In the genomic region with DNA sequence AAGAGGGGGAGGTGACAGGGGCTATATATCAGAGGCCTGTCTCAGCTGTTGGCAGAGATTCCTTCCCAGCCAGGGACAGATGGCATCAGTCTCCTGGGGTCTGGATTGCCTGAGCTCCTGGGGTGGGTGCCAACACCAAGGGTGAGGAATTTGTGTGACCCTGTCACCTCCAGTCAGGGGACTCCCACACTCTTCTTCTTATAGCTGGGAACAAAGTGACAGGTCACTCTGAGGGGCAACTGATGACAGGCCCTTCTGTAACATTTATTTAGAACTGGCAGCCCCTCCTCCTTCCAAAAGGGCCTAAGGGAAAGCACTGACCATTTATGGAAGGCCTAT, we compare ENCODE assay signal across 16 cellular contexts. TPM values are rescaled to one million over a fixed set of nuclear protein-coding genes. Genes with fewer than 3 reads are reported as not detected.
DNase-seq lines count a peak whose midpoint lies in the region; ATAC-seq and TF ChIP-seq lines count a peak whose summit lies in the region.
"Had no signal": no experiment of that assay in that cellular context is flagged by ENCODE, and none has a peak within 500 bp of the region (broad histone marks: within the 10 kb centered on the region; RNA-seq: fewer than 3 reads in every experiment).

No MANE protein-coding gene starts in this region.

- H4K8ac ChIP-seq in mesenchymal stem cell (ENCODE audit: low read length) = no peak overlapping the region

- peak overlapping the region; percentile 1 for H2BK15ac ChIP-seq in mesenchymal stem cell (ENCODE audit: low read depth, poor library complexity, severe bottlenecking)

- no peak overlapping the region for H3K18ac ChIP-seq in mesenchymal stem cell (ENCODE audit: low read depth in 1 of 2, low read length in 2 of 2)

- H3K9ac ChIP-seq in mesenchymal stem cell (ENCODE audit: low read length) = no peak overlapping the region

- H3K27ac ChIP-seq in mesenchymal stem cell (ENCODE audit: low read length, poor library complexity, severe bottlenecking) (no peak overlapping the region), coronary artery (no peak overlapping the region)
- H3K27ac ChIP-seq: skin epidermis, stomach had no signal

- H3K27me3 ChIP-seq in mesenchymal stem cell (ENCODE audit: control insufficient read depth in 1 of 2, insufficient read depth in 1 of 2, low read length in 2 of 2) = no peaks in the 10 kb centered on the region
- H3K27me3 ChIP-seq: stomach had no signal

- no peak overlapping the region for H2AFZ ChIP-seq in mesenchymal stem cell (ENCODE audit: low read depth, low read length)

- ATAC-seq in mucosa of descending colon = no peak
- ATAC-seq: naive thymus-derived CD8-positive, alpha-beta T cell had no signal

- no peak overlapping the region for H2BK12ac ChIP-seq in mesenchymal stem cell (ENCODE audit: low read length in 2 of 2)

- intact Hi-C loops in mucosa of descending colon (cut with DNase I, micrococcal nuclease) = no loop called here

- H3K4ac ChIP-seq in mesenchymal stem cell (ENCODE audit: low read depth in 1 of 2, low read length in 2 of 2) = no peak overlapping the region

- peak; percentile 27 for DNase-seq in EH (ENCODE audit: low read depth)
- peak; percentile 78 for DNase-seq in NCI-H2171 treated with DMSO at 0.1 percent for 48 hours (lab: John Stamatoyannopoulos, UW)
- peak; percentile 80 for DNase-seq in cerebellum (ENCODE audit: low spot score)
- no peak for DNase-seq in mesenchymal stem cell
- no peak for DNase-seq in coronary artery (ENCODE audit: low spot score)
- DNase-seq in mucosa of descending colon = no peak
- DNase-seq in NAMALWA (ENCODE audit: low spot score) = no peak
- DNase-seq in T1000 (lab: John Stamatoyannopoulos, UW) = no peak
- DNase-seq: activated CD4-positive, alpha-beta T cell treated with anti-CD3 and anti-CD28 coated beads for 48 hours; anterior cingulate cortex; EL; naive thymus-derived CD8-positive, alpha-beta T cell; NCI-H1105 treated with DMSO at 0.1 percent for 48 hours; stimulated activated CD4-positive, alpha-beta T cell treated with anti-CD3 and anti-CD28 coated beads, Interleukin-2, amount 100 ng/mL, for 48 hours; stomach had no signal

- H3K9me3 ChIP-seq in mesenchymal stem cell (ENCODE audit: control insufficient read depth, low read length) (no peaks in the 10 kb centered on the region), mucosa of descending colon (no peaks in the 10 kb centered on the region)
- H3K9me3 ChIP-seq: stomach had no signal

- H2BK120ac ChIP-seq in mesenchymal stem cell (ENCODE audit: low read depth, low read length) = no peak overlapping the region

- H3K4me3 ChIP-seq in mesenchymal stem cell (ENCODE audit: insufficient read depth in 1 of 2, low read depth in 1 of 2, low read length in 2 of 2) (no peak overlapping the region), coronary artery (no peak overlapping the region), mucosa of descending colon (no peak overlapping the region)
- H3K4me3 ChIP-seq: skin epidermis, stomach had no signal

- H4K91ac ChIP-seq in mesenchymal stem cell (ENCODE audit: low read length) = no peak overlapping the region

- H3K4me1 ChIP-seq in mesenchymal stem cell (ENCODE audit: control insufficient read depth, insufficient read depth, low read depth, low read length) (peaks cover 9% of the 10 kb centered on the region), mucosa of descending colon (ENCODE audit: low read depth) (no peaks in the 10 kb centered on the region)

- H3K23ac ChIP-seq in mesenchymal stem cell (ENCODE audit: low read length in 2 of 2) = no peak overlapping the region

- no peak overlapping the region for H3K4me2 ChIP-seq in mesenchymal stem cell (ENCODE audit: low read length, poor library complexity, severe bottlenecking)

- H3K36me3 ChIP-seq in mesenchymal stem cell (ENCODE audit: control insufficient read depth in 1 of 2, insufficient read depth in 2 of 2, low read depth in 1 of 2, low read length in 2 of 2) (no peaks in the 10 kb centered on the region), mucosa of descending colon (ENCODE audit: low read depth) (no peaks in the 10 kb centered on the region)
- H3K36me3 ChIP-seq: stomach had no signal

- no peak overlapping the region for H3K14ac ChIP-seq in mesenchymal stem cell (ENCODE audit: low read length in 2 of 2)

- H3K79me1 ChIP-seq in mesenchymal stem cell (replicated peaks; ENCODE audit: low read length, poor library complexity, severe bottlenecking) = no peaks in the 10 kb centered on the region

- H2AK5ac ChIP-seq in mesenchymal stem cell (ENCODE audit: low read length, severe bottlenecking) = no peak overlapping the region

- no peak overlapping the region for H2BK5ac ChIP-seq in mesenchymal stem cell (ENCODE audit: low read depth, low read length, poor library complexity, severe bottlenecking)

- TF ChIP-seq CTCF in coronary artery (IDR thresholded peaks at IDR 0.05) = no peak
- no peak for TF ChIP-seq CTCF in mucosa of descending colon (IDR thresholded peaks at IDR 0.05)

RNA-seq across cellular contexts. Expression of a gene that starts 53.7 kb away (rescaled TPM):
- total RNA-seq in cerebellum (7.4 TPM), mucosa of descending colon (10 to 100 TPM; 21.5 to 40.1 (median 23.9) TPM)
- polyA plus RNA-seq in mesenchymal stem cell (2013, experiment 1 of 2) = 4.4 TPM
- 4.4 TPM for polyA plus RNA-seq in mesenchymal stem cell (2013, experiment 2 of 2)

Comparison
In these comparisons a context has a peak if more than half of its experiments do, and no peak if none do; other contexts are left out.
1. DNase-seq: peak in EH (single experiment), NCI-H2171 treated with DMSO at 0.1 percent for 48 hours (single experiment) and cerebellum (single experiment); none in mesenchymal stem cell (single experiment), coronary artery (single experiment), mucosa of descending colon (0 of 3), NAMALWA (single experiment) and T1000 (single experiment).